ENCODE assay signal across 17 cellular contexts in the genomic region with DNA sequence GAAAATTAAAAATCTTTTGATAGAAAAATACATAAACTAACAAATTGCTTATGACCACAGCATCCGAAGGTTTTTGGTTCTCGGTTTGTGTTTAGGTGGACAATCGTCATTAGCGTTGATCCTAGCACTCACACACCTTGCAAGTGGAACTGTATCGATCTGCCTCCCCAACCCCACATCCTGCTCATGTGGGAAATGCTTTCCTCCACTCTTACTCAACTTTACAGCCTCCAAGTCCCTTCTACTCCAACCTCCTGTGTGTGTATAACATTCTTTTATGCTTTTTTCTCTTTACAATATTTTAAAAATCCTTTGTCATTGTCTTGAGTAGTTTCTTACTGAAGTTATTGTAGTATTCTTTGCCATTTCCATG. TPM values are rescaled to one million over a fixed set of nuclear protein-coding genes. Genes with fewer than 3 reads are reported as not detected.
A peak's percentile ranks its signal among the peaks of the same experiment; 100 is the strongest.
DNase-seq lines count a peak whose midpoint lies in the region; ATAC-seq, FAIRE-seq and TF ChIP-seq lines count a peak whose summit lies in the region.
"Had no signal": no experiment of that assay in that cellular context is flagged by ENCODE, and none has a peak within 500 bp of the region (broad histone marks: within the 10 kb centered on the region; RNA-seq: fewer than 3 reads in every experiment).

No MANE protein-coding gene starts in this region.

- H2AFZ ChIP-seq in Loucy (ENCODE audit: low read length), result peak overlapping the region; percentile 14
- H2AFZ ChIP-seq in K562 (ENCODE audit: low read depth, low read length), result no peak overlapping the region
- H2AFZ ChIP-seq: PC-9 had no signal

- H3K27ac ChIP-seq in K562 (ENCODE audit: extremely low read depth, low read depth, low read length) (no peak overlapping the region), subcutaneous abdominal adipose tissue (ENCODE audit: low read depth, low read length) (peak overlapping the region; percentile 92)
- H3K27ac ChIP-seq: PC-9, tibial nerve had no signal

- no peaks in the 10 kb centered on the region for H3K9me1 ChIP-seq in K562 (ENCODE audit: control insufficient read depth, insufficient read depth, low read length)

- TF ChIP-seq CTCF in Loucy (conservative IDR thresholded peaks at IDR 0.05; ENCODE audit: low read length) (no peak), K562 (IDR thresholded peaks at IDR 0.05 in 2 of 3, conservative IDR thresholded peaks at IDR 0.05 in 1 of 3; ENCODE audit: insufficient read depth in 2 of 3, low read depth in 1 of 3, low read length in 3 of 3) (no peak), D721Med (IDR thresholded peaks at IDR 0.05; ENCODE audit: insufficient read depth, missing control alignments) (no peak)

- H3K4me3 ChIP-seq in Loucy (ENCODE audit: low read length, poor library complexity, severe bottlenecking), result peak overlapping the region; percentile 61
- no peak overlapping the region for H3K4me3 ChIP-seq in K562
- H3K4me3 ChIP-seq in subcutaneous abdominal adipose tissue (ENCODE audit: low read depth in 1 of 5, low read length in 5 of 5), result no peak overlapping the region
- H3K4me3 ChIP-seq: PC-9, tibial nerve had no signal

- peak overlapping the region; percentile 50 for H3K9ac ChIP-seq in Loucy (ENCODE audit: low read depth, low read length, poor library complexity, severe bottlenecking)
- H3K9ac ChIP-seq in K562 (ENCODE audit: insufficient read depth in 1 of 2, low read depth in 2 of 2, low read length in 2 of 2), result no peak overlapping the region
- H3K9ac ChIP-seq in subcutaneous abdominal adipose tissue (ENCODE audit: low read length in 5 of 5), result peak overlapping the region in 1 of 5 donors; percentile 32

- TF ChIP-seq POLR2A in K562 (conservative IDR thresholded peaks at IDR 0.05), result no peak

- peak overlapping the region; percentile 55 for H3K4me3 Mint-ChIP-seq in activated T-cell treated with anti-CD3 and anti-CD28 coated beads, Interleukin-2, amount 50 U/mL, for 4 hours

- H3K9me2 ChIP-seq in Loucy (replicated peaks; ENCODE audit: low read depth, low read length), result no peaks in the 10 kb centered on the region

- H3K36me3 ChIP-seq in Loucy (ENCODE audit: insufficient read depth, low read length), result no peaks in the 10 kb centered on the region
- no peaks in the 10 kb centered on the region for H3K36me3 ChIP-seq in K562 (ENCODE audit: control insufficient read depth, insufficient read depth, low read length)
- no peaks in the 10 kb centered on the region for H3K36me3 ChIP-seq in subcutaneous abdominal adipose tissue (ENCODE audit: control insufficient read depth in 5 of 5, insufficient read depth in 5 of 5, low read length in 5 of 5)
- H3K36me3 ChIP-seq: tibial nerve had no signal

- no TSS peak for BruUV-seq in K562 (replicated peaks; lab: Mats Ljungman, UMichigan)

- intact Hi-C loops in K562 (cut with micrococcal nuclease), result no loop called here
- intact Hi-C loops in posterior cingulate gyrus (cut with DNase I), result no loop called here

- POLR2A ChIA-PET in K562 (lab: Yijun Ruan, JAX), result no interaction called here

- ATAC-seq in activated T-cell treated with anti-CD3 and anti-CD28 coated beads, Interleukin-2, amount 50 U/mL, for 4 hours, result peak in 1 of 2 donors; percentile 58
- ATAC-seq in K562, result no peak

- no peaks in the 10 kb centered on the region for H3K36me3 Mint-ChIP-seq in activated T-cell treated with anti-CD3 and anti-CD28 coated beads, Interleukin-2, amount 50 U/mL, for 4 hours (ENCODE audit: insufficient read depth)

- peak; percentile 26 for FAIRE-seq in K562 (lab: Jason Lieb, UNC)
- FAIRE-seq in D721Med (lab: Jason Lieb, UNC), result no peak
- FAIRE-seq: colon, G401.6 had no signal

- no peaks in the 10 kb centered on the region for H3K9me3 Mint-ChIP-seq in activated T-cell treated with anti-CD3 and anti-CD28 coated beads, Interleukin-2, amount 50 U/mL, for 4 hours

- DNase-seq in activated T-cell treated with anti-CD3 and anti-CD28 coated beads, Interleukin-2, amount 50 U/mL, for 4 hours, result no peak
- DNase-seq in activated T-cell treated with anti-CD3 and anti-CD28 coated beads, Interleukin-2, amount 50 U/mL, for 48 hours, result no peak
- DNase-seq in K562 (ENCODE audit: extremely low read depth in 1 of 4, low spot score in 3 of 4) (no peak), D721Med (ENCODE audit: insufficient read length, low spot score) (no peak), posterior cingulate gyrus (no peak), activated gamma-delta T cell (lab: John Stamatoyannopoulos, UW) (no peak)
- DNase-seq: activated effector memory CD4-positive, alpha-beta T cell treated with Interleukin-2 at 50 U/mL for 16 hours; KG1; NCI-H2171; PC-9; right cardiac atrium; T1000 had no signal

- H3K79me2 ChIP-seq in Loucy (ENCODE audit: insufficient read depth, low read length), result no peaks in the 10 kb centered on the region
- H3K79me2 ChIP-seq in K562 (ENCODE audit: control insufficient read depth, insufficient read depth, low read length), result no peaks in the 10 kb centered on the region

- H3K27me3 Mint-ChIP-seq in activated T-cell treated with anti-CD3 and anti-CD28 coated beads, Interleukin-2, amount 50 U/mL, for 4 hours (ENCODE audit: low read depth), result no peaks in the 10 kb centered on the region

- peaks cover 20% of the 10 kb centered on the region for H3K4me1 Mint-ChIP-seq in activated T-cell treated with anti-CD3 and anti-CD28 coated beads, Interleukin-2, amount 50 U/mL, for 4 hours (ENCODE audit: low read depth)

- in situ Hi-C loops in K562 (cut with MboI), result no loop called here

- peaks cover 33% of the 10 kb centered on the region for H3K4me1 ChIP-seq in Loucy (ENCODE audit: insufficient read depth, low read length, poor library complexity, severe bottlenecking)
- peaks cover 0 to 4% of the 10 kb centered on the region in 2 experiments; a peak in 2 of 5 replicates for H3K4me1 ChIP-seq in K562 (replicated peaks in 1 of 2; ENCODE audit: control insufficient read depth in 2 of 2, insufficient read depth in 2 of 2, low read length in 2 of 2)
- peaks cover 8 to 56% (median 45%) of the 10 kb centered on the region in 5 donors for H3K4me1 ChIP-seq in subcutaneous abdominal adipose tissue (ENCODE audit: control insufficient read depth in 5 of 5, insufficient read depth in 5 of 5, low read length in 5 of 5)

- no peak for TF ChIP-seq EP300 in K562 (IDR thresholded peaks at IDR 0.05; ENCODE audit: low read length)

- CTCF ChIA-PET in K562 (lab: Yijun Ruan, JAX; ENCODE audit: low intra/inter-chr PET ratio), result no interaction called here

- H3K9me3 ChIP-seq in Loucy (ENCODE audit: insufficient read depth, low read depth, low read length), result no peaks in the 10 kb centered on the region
- no peaks in the 10 kb centered on the region for H3K9me3 ChIP-seq in K562 (replicated peaks; ENCODE audit: control insufficient read depth, insufficient read depth, low read depth, low read length)
- H3K9me3 ChIP-seq in subcutaneous abdominal adipose tissue (ENCODE audit: control insufficient read depth in 5 of 5, low read length in 5 of 5), result no peaks in the 10 kb centered on the region
- H3K9me3 ChIP-seq: tibial nerve had no signal

- H4K20me1 ChIP-seq in Loucy (ENCODE audit: insufficient read depth, low read length, poor library complexity, severe bottlenecking), result no peaks in the 10 kb centered on the region
- H4K20me1 ChIP-seq in K562 (replicated peaks; ENCODE audit: control insufficient read depth, insufficient read depth, low read length), result no peaks in the 10 kb centered on the region

- H3K27me3 ChIP-seq in Loucy (ENCODE audit: insufficient read depth, low read length, poor library complexity, severe bottlenecking), result no peaks in the 10 kb centered on the region
- H3K27me3 ChIP-seq in K562 (ENCODE audit: control insufficient read depth in 2 of 2, insufficient read depth in 2 of 2, low read length in 2 of 2), result no peaks in the 10 kb centered on the region
- H3K27me3 ChIP-seq in subcutaneous abdominal adipose tissue (ENCODE audit: control insufficient read depth in 5 of 5, insufficient read depth in 4 of 5, low read length in 5 of 5), result no peaks in the 10 kb centered on the region
- H3K27me3 ChIP-seq: tibial nerve had no signal

- WGBS in K562 (ENCODE audit: insufficient coverage, low coverage, missing lambda C conversion rate), result 28% methylated on average over 5 of the region's 5 CpGs

- H3F3A ChIP-seq in Loucy (ENCODE audit: low read depth), result no peaks in the 10 kb centered on the region

- TF ChIP-seq RAD21 in K562 (CRISPR knock-in tag; conservative IDR thresholded peaks at IDR 0.05 in 1 of 2, IDR thresholded peaks at IDR 0.05 in 1 of 2), result no peak

- H3K4me2 ChIP-seq in Loucy (ENCODE audit: low read depth, low read length, poor library complexity, severe bottlenecking) (peak overlapping the region; percentile 82), K562 (ENCODE audit: insufficient read depth, low read length) (no peak overlapping the region)
- H3K4me2 ChIP-seq: PC-9 had no signal

TF ChIP-seq in K562, 482 proteins besides CTCF, POLR2A, EP300 and RAD21:
- TF ChIP-seq HMG20B (CRISPR knock-in tag; IDR thresholded peaks at IDR 0.05), result no peak
- TF ChIP-seq YBX1 (IDR thresholded peaks at IDR 0.05), result no peak
- no peak for TF ChIP-seq POLR3A (IDR thresholded peaks at IDR 0.05; ENCODE audit: borderline replicate concordance, extremely low read depth, insufficient read depth, insufficient read length)

RNA-seq across cellular contexts. Expression of a gene that starts 15.6 kb away (rescaled TPM):
- total RNA-seq in activated T-cell treated with anti-CD3 and anti-CD28 coated beads, Interleukin-2, amount 50 U/mL, for 4 hours, result 10 to 100 TPM; 37.7 to 44.0 (median 41.7) TPM
- total RNA-seq in K562 (2011; cell fraction: chromatin; rRNA removed; ENCODE audit: low replicate concordance), result 67.0 and 118 TPM in 2 replicates
- 37.9 and 39.4 TPM in 2 replicates for total RNA-seq in K562 (2011; cell fraction: nucleolus; rRNA removed)
- 60.0 and 67.7 TPM in 2 replicates for total RNA-seq in K562 (2011; cell fraction: nucleoplasm; rRNA removed)
- total RNA-seq in K562 (2014; rRNA removed), result 12.9 and 13.2 TPM in 2 replicates
- total RNA-seq in K562 (2014; rRNA removed; fragmentation: Illumina TruSeq; extraction: Trizol), result 15.0 and 16.0 TPM in 2 replicates
- total RNA-seq in K562 (2015; rRNA removed; fragmentation: Illumina TruSeq; extraction: Trizol), result 15.6 and 18.8 TPM in 2 replicates
- total RNA-seq in K562 (2021), result 18.6 and 20.8 TPM in 2 replicates
- polyA plus RNA-seq in K562 (2011; rRNA removed), result 9.7 and 10.0 TPM in 2 replicates
- 6.9 and 9.0 TPM in 2 replicates for polyA plus RNA-seq in K562 (2011; cell fraction: cytosol; rRNA removed)
- 23.1 and 24.6 TPM in 2 replicates for polyA plus RNA-seq in K562 (2011; cell fraction: nucleus; rRNA removed)
- 10.8 and 11.2 TPM in 2 replicates for polyA plus RNA-seq in K562 (2012)
- 13.1 and 15.4 TPM in 2 replicates for polyA plus RNA-seq in K562 (2014; fragmentation: Illumina TruSeq; extraction: Trizol)
- 1 to 10 TPM; 1.2 to 1.6 TPM for polyA plus RNA-seq in K562 (2014; fragmentation: Nextera tagmentation; extraction: Ambion mirVana)
- polyA plus RNA-seq in K562 (2014; rRNA removed), result 6.9 and 7.5 TPM in 2 replicates
- polyA minus RNA-seq in K562 (2011; rRNA and poly(A)+ RNA removed), result 25.0 and 34.9 TPM in 2 replicates
- polyA minus RNA-seq in K562 (2011; cell fraction: cytosol; rRNA and poly(A)+ RNA removed), result 11.2 and 18.8 TPM in 2 replicates
- 35.5 and 61.0 TPM in 2 replicates for polyA minus RNA-seq in K562 (2011; cell fraction: nucleus; rRNA and poly(A)+ RNA removed)
